In the genomic region with DNA sequence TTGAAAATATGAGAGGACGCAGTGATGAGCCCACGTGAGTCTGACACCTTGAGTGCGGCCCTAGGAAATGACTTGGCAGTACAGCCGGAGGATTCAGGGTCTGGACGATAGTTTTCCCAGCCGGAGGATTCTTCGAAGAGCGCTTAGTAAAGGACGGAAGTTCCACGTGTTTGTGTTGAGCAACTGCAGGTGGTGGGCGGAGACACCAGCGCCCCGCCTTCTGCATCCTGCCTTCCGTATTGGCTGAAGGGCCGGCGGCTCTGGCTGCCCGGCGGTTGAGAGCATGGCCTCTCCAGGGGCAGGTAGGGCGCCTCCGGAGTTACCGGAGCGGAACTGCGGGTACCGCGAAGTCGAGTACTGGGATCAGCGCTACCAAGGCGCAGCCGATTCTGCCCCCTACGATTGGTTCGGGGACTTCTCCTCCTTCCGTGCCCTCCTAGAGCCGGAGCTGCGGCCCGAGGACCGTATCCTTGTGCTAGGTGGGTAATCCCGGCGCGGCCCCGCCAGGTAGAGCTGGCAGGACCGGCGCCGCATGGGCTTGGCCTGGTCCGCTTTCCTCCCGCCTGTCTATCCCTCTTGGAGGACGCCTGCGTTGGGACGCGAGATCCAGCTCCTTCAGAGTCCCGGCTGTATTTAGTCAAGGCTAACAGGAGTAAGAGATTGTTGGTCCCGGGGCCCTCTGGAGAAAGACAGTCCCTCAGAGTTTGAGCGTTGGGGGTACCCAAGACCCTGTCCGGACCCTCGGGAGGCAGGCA, we compare ENCODE assay signal across 8 cellular contexts. TPM values are rescaled to one million over a fixed set of nuclear protein-coding genes. Genes with fewer than 3 reads are reported as not detected.
DNase-seq lines count a peak whose midpoint lies in the region; ATAC-seq and TF ChIP-seq lines count a peak whose summit lies in the region.

A gene (plus strand): TSS at position 261 of the 755 bp plus-strand sequence. CDS start 23 bp downstream, at position 284.

- H3K27ac ChIP-seq in liver (ENCODE audit: low read depth in 1 of 2, low read length in 2 of 2): peak within 1 kb of the TSS; percentile 96

- H3K4me1 ChIP-seq in liver (ENCODE audit: control insufficient read depth in 4 of 4, insufficient read depth in 4 of 4, low read length in 3 of 4): peaks cover 0 to 22% (median 16%) of the 10 kb centered on the region in 4 donors

- H3K9me3 ChIP-seq in liver (ENCODE audit: control insufficient read depth in 4 of 4, low read length in 3 of 4): no peaks in the 10 kb centered on the region

- TF ChIP-seq RAD21 in liver (IDR thresholded peaks at IDR 0.05): peak; percentile 28 to 53

- no peaks in the 10 kb centered on the region for H3K27me3 ChIP-seq in liver (ENCODE audit: control insufficient read depth in 4 of 4, insufficient read depth in 4 of 4, low read length in 3 of 4)

- peak; percentile 98 for DNase-seq in CD1c-positive myeloid dendritic cell (ENCODE audit: extremely low spot score)
- DNase-seq in NCI-H748 (lab: John Stamatoyannopoulos, UW; ENCODE audit: unreplicated experiment): peak; percentile 96
- DNase-seq in activated CD4-positive, alpha-beta T cell treated with anti-CD3 and anti-CD28 coated beads, Interleukin-2, amount 50 U/mL, for 4 hours: peak; percentile 95 to 96
- peak; percentile 97 to 99 for DNase-seq in dermis microvascular lymphatic vessel endothelial cell (ENCODE audit: low read depth in 2 of 2)
- DNase-seq in stimulated activated CD4-positive, alpha-beta T cell treated with anti-CD3 and anti-CD28 coated beads, Interleukin-4, amount 100 ng/mL, for 24 hours: peak; percentile 97

- TF ChIP-seq CTCF in liver (IDR thresholded peaks at IDR 0.05; ENCODE audit: low read depth, low read length, missing input control): peak; percentile 51

- WGBS in liver: under 1% methylated on average over 54 of the region's 54 CpGs

- peak within 1 kb of the TSS; percentile 89 to 96 for H3K9ac ChIP-seq in liver (ENCODE audit: low read depth in 1 of 2, low read length in 2 of 2)

- H3K4me3 ChIP-seq in liver (ENCODE audit: low read depth in 1 of 3, low read length in 3 of 3): peak within 1 kb of the TSS; percentile 82 to 100 (median 100)

- H3K36me3 ChIP-seq in liver (ENCODE audit: control insufficient read depth in 4 of 4, insufficient read depth in 3 of 4, low read depth in 1 of 4, low read length in 3 of 4): peaks cover 3 to 12% (median 7%) of the 10 kb centered on the region in 4 donors

- ATAC-seq in GM19372 (IDR thresholded peaks at IDR 0.05; ENCODE audit: low read depth, unreplicated experiment) (peak; percentile 88), HG03558 (IDR thresholded peaks at IDR 0.05; ENCODE audit: extremely low read depth, unreplicated experiment) (peak; percentile 67)

TF ChIP-seq in liver, 16 proteins besides CTCF, POLR2A, EP300 and RAD21:
- TF ChIP-seq, protein P1, sequence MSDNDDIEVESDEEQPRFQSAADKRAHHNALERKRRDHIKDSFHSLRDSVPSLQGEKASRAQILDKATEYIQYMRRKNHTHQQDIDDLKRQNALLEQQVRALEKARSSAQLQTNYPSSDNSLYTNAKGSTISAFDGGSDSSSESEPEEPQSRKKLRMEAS (IDR thresholded peaks at IDR 0.05): peak; percentile 99
- TF ChIP-seq JUND (IDR thresholded peaks at IDR 0.05) (no peak), GABPA (IDR thresholded peaks at IDR 0.05 in 1 of 2, conservative IDR thresholded peaks at IDR 0.05 in 1 of 2) (peak; percentile 80 to 89), FOXA2 (IDR thresholded peaks at IDR 0.05) (no peak), SP1 (IDR thresholded peaks at IDR 0.05) (peak; percentile 62), HNF4A (conservative IDR thresholded peaks at IDR 0.05) (peak in 1 of 2 donors; percentile 5), YY1 (IDR thresholded peaks at IDR 0.05) (peak; percentile 82), RXRA (IDR thresholded peaks at IDR 0.05) (peak; percentile 15 to 21)
- TF ChIP-seq, protein P2, sequence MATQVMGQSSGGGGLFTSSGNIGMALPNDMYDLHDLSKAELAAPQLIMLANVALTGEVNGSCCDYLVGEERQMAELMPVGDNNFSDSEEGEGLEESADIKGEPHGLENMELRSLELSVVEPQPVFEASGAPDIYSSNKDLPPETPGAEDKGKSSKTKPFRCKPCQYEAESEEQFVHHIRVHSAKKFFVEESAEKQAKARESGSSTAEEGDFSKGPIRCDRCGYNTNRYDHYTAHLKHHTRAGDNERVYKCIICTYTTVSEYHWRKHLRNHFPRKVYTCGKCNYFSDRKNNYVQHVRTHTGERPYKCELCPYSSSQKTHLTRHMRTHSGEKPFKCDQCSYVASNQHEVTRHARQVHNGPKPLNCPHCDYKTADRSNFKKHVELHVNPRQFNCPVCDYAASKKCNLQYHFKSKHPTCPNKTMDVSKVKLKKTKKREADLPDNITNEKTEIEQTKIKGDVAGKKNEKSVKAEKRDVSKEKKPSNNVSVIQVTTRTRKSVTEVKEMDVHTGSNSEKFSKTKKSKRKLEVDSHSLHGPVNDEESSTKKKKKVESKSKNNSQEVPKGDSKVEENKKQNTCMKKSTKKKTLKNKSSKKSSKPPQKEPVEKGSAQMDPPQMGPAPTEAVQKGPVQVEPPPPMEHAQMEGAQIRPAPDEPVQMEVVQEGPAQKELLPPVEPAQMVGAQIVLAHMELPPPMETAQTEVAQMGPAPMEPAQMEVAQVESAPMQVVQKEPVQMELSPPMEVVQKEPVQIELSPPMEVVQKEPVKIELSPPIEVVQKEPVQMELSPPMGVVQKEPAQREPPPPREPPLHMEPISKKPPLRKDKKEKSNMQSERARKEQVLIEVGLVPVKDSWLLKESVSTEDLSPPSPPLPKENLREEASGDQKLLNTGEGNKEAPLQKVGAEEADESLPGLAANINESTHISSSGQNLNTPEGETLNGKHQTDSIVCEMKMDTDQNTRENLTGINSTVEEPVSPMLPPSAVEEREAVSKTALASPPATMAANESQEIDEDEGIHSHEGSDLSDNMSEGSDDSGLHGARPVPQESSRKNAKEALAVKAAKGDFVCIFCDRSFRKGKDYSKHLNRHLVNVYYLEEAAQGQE (IDR thresholded peaks at IDR 0.05): peak; percentile 53
- TF ChIP-seq, protein P3, sequence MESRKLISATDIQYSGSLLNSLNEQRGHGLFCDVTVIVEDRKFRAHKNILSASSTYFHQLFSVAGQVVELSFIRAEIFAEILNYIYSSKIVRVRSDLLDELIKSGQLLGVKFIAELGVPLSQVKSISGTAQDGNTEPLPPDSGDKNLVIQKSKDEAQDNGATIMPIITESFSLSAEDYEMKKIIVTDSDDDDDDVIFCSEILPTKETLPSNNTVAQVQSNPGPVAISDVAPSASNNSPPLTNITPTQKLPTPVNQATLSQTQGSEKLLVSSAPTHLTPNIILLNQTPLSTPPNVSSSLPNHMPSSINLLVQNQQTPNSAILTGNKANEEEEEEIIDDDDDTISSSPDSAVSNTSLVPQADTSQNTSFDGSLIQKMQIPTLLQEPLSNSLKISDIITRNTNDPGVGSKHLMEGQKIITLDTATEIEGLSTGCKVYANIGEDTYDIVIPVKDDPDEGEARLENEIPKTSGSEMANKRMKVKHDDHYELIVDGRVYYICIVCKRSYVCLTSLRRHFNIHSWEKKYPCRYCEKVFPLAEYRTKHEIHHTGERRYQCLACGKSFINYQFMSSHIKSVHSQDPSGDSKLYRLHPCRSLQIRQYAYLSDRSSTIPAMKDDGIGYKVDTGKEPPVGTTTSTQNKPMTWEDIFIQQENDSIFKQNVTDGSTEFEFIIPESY (IDR thresholded peaks at IDR 0.05): peak; percentile 8

RNA-seq across cellular contexts. Expression of the gene that starts here (rescaled TPM):
- 3.5 and 4.7 TPM in 2 replicates for total RNA-seq in dermis microvascular lymphatic vessel endothelial cell
- total RNA-seq in liver: 10 to 100 TPM in 1 of 2 donors, 1 to 10 TPM in 1; 2.1 to 11.0 TPM
- 10 to 100 TPM; 10.6 to 13.9 TPM for polyA plus RNA-seq in liver

Comparison
In these comparisons a context has a peak if more than half of its experiments do, and no peak if none do; other contexts are left out.
1. Peak in every context shown above with its lines: DNase-seq, ATAC-seq, H3K4me3 ChIP-seq and H3K27ac ChIP-seq.